26 cellular contexts compared by ENCODE assay signal in the genomic region with DNA sequence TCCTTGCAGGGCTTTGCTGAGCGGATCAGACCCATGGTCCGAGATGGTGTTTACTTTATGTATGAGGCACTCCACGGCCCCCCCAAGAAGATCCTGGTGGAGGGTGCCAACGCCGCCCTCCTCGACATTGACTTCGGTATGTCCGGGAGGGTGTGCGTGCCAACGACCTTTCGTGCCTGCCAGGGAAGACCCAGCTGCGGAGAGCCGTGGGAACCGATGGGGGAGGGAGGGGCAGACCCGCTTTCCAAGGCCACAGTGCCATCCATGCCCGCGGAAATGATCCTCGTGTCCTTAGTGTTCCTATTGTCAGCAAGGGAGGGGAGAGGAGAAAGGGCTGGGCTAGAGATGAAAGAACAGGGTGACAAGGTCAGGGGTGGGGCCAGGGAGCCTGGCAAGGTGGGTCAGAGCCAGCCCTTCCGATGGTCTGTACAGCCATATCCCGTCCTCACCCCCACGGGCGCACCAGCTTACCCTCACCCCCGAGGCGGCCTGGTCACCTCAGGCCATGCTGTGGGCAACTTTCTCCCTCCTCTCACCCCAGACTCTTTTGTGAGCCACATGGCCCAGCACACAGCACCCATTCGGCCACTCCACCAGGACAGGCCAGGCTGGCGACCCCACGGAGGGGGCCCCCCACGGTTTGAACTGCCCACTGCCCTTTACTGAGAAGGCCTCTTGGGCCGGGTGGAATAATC. TPM values are rescaled to one million over a fixed set of nuclear protein-coding genes. Genes with fewer than 3 reads are reported as not detected.
DNase-seq lines count a peak whose midpoint lies in the region; ATAC-seq, FAIRE-seq and TF ChIP-seq lines count a peak whose summit lies in the region.
"Had no signal": no experiment of that assay in that cellular context is flagged by ENCODE, and none has a peak within 500 bp of the region (broad histone marks: within the 10 kb centered on the region; RNA-seq: fewer than 3 reads in every experiment).

No MANE protein-coding gene starts in this region.

- RAD21 ChIA-PET in GM12878 (lab: Charles Lee; ENCODE audit: unreplicated experiment) = interaction anchor here (1.7 kb wide), 1 partner anchor 12 kb away, joined by 6 read pairs; the partner anchor contains the start of gene SIVA1

- POLR2A ChIA-PET in GM12878 (lab: Charles Lee) = no interaction called here

- peaks cover 10% of the 10 kb centered on the region for H3K4me1 ChIP-seq in GM12878 (ENCODE audit: control insufficient read depth, insufficient read depth, low read length)
- peaks cover 17% of the 10 kb centered on the region for H3K4me1 ChIP-seq in psoas muscle
- H3K4me1 ChIP-seq: HAP-1 had no signal

- no peak for TF ChIP-seq POLR2A in GM12878 (IDR thresholded peaks at IDR 0.05; ENCODE audit: low read depth, low read length)

- no peak for TF ChIP-seq EP300 in GM12878 (IDR thresholded peaks at IDR 0.05; ENCODE audit: borderline replicate concordance in 1 of 2, control insufficient read depth in 1 of 2, low read depth in 2 of 2, low read length in 2 of 2)

- 52% methylated on average over 26 of the region's 29 CpGs for WGBS in GM12878 (ENCODE audit: insufficient coverage, insufficient replicate concordance, low lambda C conversion rate, missing lambda C conversion rate)
- WGBS in psoas muscle, 3 donors = 61 to 77% (median 68%) methylated on average over 29 of the region's 29 CpGs

- TF ChIP-seq RAD21 in GM12878 (IDR thresholded peaks at IDR 0.05; ENCODE audit: insufficient read depth, low read depth, low read length) = no peak

- H3K27ac ChIP-seq in GM12878 (ENCODE audit: control insufficient read depth, insufficient read depth) = no peak overlapping the region
- peak overlapping the region; percentile 63 for H3K27ac ChIP-seq in psoas muscle
- H3K27ac ChIP-seq: A549 had no signal

- no peak overlapping the region for H3K4me3 ChIP-seq in GM12878
- H3K4me3 ChIP-seq in psoas muscle = no peak overlapping the region
- H3K4me3 ChIP-seq: A549, GM23338, HAP-1 had no signal

- CTCF ChIA-PET in GM12878 (lab: Yijun Ruan, JAX) = no interaction called here

- intact Hi-C loops in left ventricle myocardium superior (cut with micrococcal nuclease) = no loop called here
- intact Hi-C loops in left cardiac atrium (cut with DNase I) = no loop called here
- intact Hi-C loops in GM12878 (cut with micrococcal nuclease; ENCODE audit: unreplicated experiment) = no loop called here
- intact Hi-C loops in psoas muscle (cut with DNase I) = no loop called here

- H3K36me3 ChIP-seq in GM12878 (ENCODE audit: control insufficient read depth in 2 of 2, insufficient read depth in 2 of 2, low read length in 1 of 2) = no peaks in the 10 kb centered on the region
- peaks cover 0 to 86% of the 10 kb centered on the region in 2 donors for H3K36me3 ChIP-seq in psoas muscle (ENCODE audit: insufficient read depth in 1 of 2, low read depth in 1 of 2)
- H3K36me3 ChIP-seq: HAP-1 had no signal

- SMC1A ChIA-PET in GM12878 (lab: Charles Lee; ENCODE audit: uncharacterized antibody, unreplicated experiment) = no interaction called here

- H3K79me2 ChIP-seq in GM12878 (ENCODE audit: control insufficient read depth, insufficient read depth, low read length) = no peaks in the 10 kb centered on the region

- H3K27me3 ChIP-seq in GM12878 (replicated peaks in 1 of 2; ENCODE audit: control insufficient read depth in 2 of 2, insufficient read depth in 2 of 2, low read length in 1 of 2) = no peaks in the 10 kb centered on the region; a peak in 2 of 4 replicates
- H3K27me3 ChIP-seq in psoas muscle (ENCODE audit: insufficient read depth in 3 of 3, low read length in 2 of 3) = no peaks in the 10 kb centered on the region

- ATAC-seq in left ventricle myocardium superior (no peak), left cardiac atrium (no peak), GM12878 (peak; percentile 10; the same call in 1 of the 3 replicates), psoas muscle (no peak), HG02610 (IDR thresholded peaks at IDR 0.05; ENCODE audit: unreplicated experiment) (no peak), HG03097 (IDR thresholded peaks at IDR 0.05; ENCODE audit: low FRiP score, unreplicated experiment) (no peak)
- ATAC-seq: A549, GM23338, PC-3 had no signal

- no peak for FAIRE-seq in GM12878 (lab: Jason Lieb, UNC)
- FAIRE-seq: A549 had no signal

- no peak overlapping the region for H3K4me2 ChIP-seq in GM12878 (ENCODE audit: control insufficient read depth, insufficient read depth)
- H3K4me2 ChIP-seq: A549, GM23338 had no signal

- H3K9me3 ChIP-seq in GM12878 (replicated peaks; ENCODE audit: control insufficient read depth, insufficient read depth, low read length) = no peaks in the 10 kb centered on the region
- no peaks in the 10 kb centered on the region for H3K9me3 ChIP-seq in psoas muscle
- H3K9me3 ChIP-seq: A549, HAP-1 had no signal

- H4K20me1 ChIP-seq in GM12878 (ENCODE audit: control insufficient read depth, insufficient read depth) = no peaks in the 10 kb centered on the region

- TF ChIP-seq CTCF in GM12878 (IDR thresholded peaks at IDR 0.05 in 2 of 3, conservative IDR thresholded peaks at IDR 0.05 in 1 of 3; ENCODE audit: control insufficient read depth in 2 of 3, extremely low read depth in 1 of 3, insufficient read depth in 1 of 3, low read depth in 3 of 3, low read length in 3 of 3) (no peak), psoas muscle (IDR thresholded peaks at IDR 0.05) (no peak)

- H3K9ac ChIP-seq in GM12878 (ENCODE audit: control insufficient read depth, insufficient read depth, low read length) = no peak overlapping the region

- DNase-seq in left ventricle myocardium superior = peak; percentile 32
- DNase-seq in left cardiac atrium = no peak
- DNase-seq in GM12878 (ENCODE audit: low read depth, low spot score) = no peak
- peak in 1 of 2 donors; percentile 52 for DNase-seq in psoas muscle
- DNase-seq in NCI-H82 (lab: John Stamatoyannopoulos, UW) = no peak
- DNase-seq: AML-193; C1 segment of cervical spinal cord; COR-L47; DMS53; HFFc6; Karpas-422; NCI-H1092 treated with DMSO at 0.1 percent for 48 hours; NCI-H1436 treated with DMSO at 0.1 percent for 48 hours; NCI-H187 treated with DMSO at 0.1 percent for 48 hours; NCI-H2171 treated with DMSO at 0.1 percent for 48 hours; NCI-H446; NCI-H524 treated with DMSO at 0.1 percent for 48 hours; NCI-H774; NK-92 treated with Interleukin-12 subunit alpha and Interleukin-12 subunit beta, amount 100 ng/mL, for 24 hours; PC-3; SHP77 had no signal

- no peak overlapping the region for H2AFZ ChIP-seq in GM12878 (ENCODE audit: control insufficient read depth, low read depth, low read length)
- H2AFZ ChIP-seq: GM23338 had no signal

- BruUV-seq in GM12878 (replicated peaks; lab: Mats Ljungman, UMichigan) = no TSS peak

- in situ Hi-C loops in GM12878 (cut with MboI) = no loop called here

RNA-seq across cellular contexts. Expression of gene SIVA1, which starts 11.7 kb away (rescaled TPM):
- total RNA-seq in left ventricle myocardium superior (65.1 TPM), left cardiac atrium (10 to 100 TPM; 67.6 to 68.7 TPM), GM12878 (2014; rRNA removed) (182 and 197 TPM in 2 replicates), GM12878 (2014; rRNA removed; fragmentation: Illumina TruSeq; extraction: Trizol) (18.8 and 26.6 TPM in 2 replicates), GM12878 (2021) (128 and 137 TPM in 2 replicates), psoas muscle (100 to 1,000 TPM in 1 of 4 donors, 10 to 100 TPM in 3; 55.8 to 105 (median 84.5) TPM)
- 37.5 and 51.8 TPM in 2 replicates for total RNA-seq in GM12878 (2013; cell fraction: nucleolus; rRNA removed)
- polyA plus RNA-seq in GM12878 (2011; ENCODE audit: low read depth) = 32.1 TPM
- polyA plus RNA-seq in GM12878 (2011; rRNA removed) (29.6 and 75.5 TPM in 2 replicates), GM12878 (2014; fragmentation: Illumina TruSeq; extraction: Trizol) (4.0 and 7.6 TPM in 2 replicates), GM12878 (2014; fragmentation: Nextera tagmentation; extraction: Ambion mirVana) (10 to 100 TPM in 1 of 2 experiments, 1 to 10 TPM in 1; 4.6 to 30.6 TPM), GM12878 (2014; rRNA removed) (173 and 207 TPM in 2 replicates), GM12878 (2016; fragmentation: Nextera tagmentation; extraction: Ambion mirVana) (100 to 1,000 TPM; 270 to 282 TPM), psoas muscle (100 to 1,000 TPM; 147 to 233 (median 233) TPM)
- 159 and 299 TPM in 2 replicates for polyA plus RNA-seq in GM12878 (2011; cell fraction: cytosol; rRNA removed)
- 166 and 180 TPM in 2 replicates for polyA plus RNA-seq in GM12878 (2011; cell fraction: nucleus; rRNA removed)
- polyA plus RNA-seq in GM12878 (2012) = 63.7 and 67.4 TPM in 2 replicates
- 23.3 and 46.5 TPM in 2 replicates for polyA minus RNA-seq in GM12878 (2011; rRNA and poly(A)+ RNA removed)
- polyA minus RNA-seq in GM12878 (2011; cell fraction: cytosol; rRNA and poly(A)+ RNA removed) = 29.1 and 29.4 TPM in 2 replicates
- 18.7 and 28.8 TPM in 2 replicates for polyA minus RNA-seq in GM12878 (2011; cell fraction: nucleus; rRNA and poly(A)+ RNA removed)

RNA-seq across cellular contexts. Expression of gene ADSS1, which starts 17.2 kb away (rescaled TPM):
- 226 TPM for total RNA-seq in left ventricle myocardium superior
- total RNA-seq in left cardiac atrium = 100 to 1,000 TPM in 1 of 2 donors, 10 to 100 TPM in 1; 86.2 to 102 TPM
- 0.96 TPM in 1 of 2 replicates, not detected in the other for total RNA-seq in GM12878 (2013; cell fraction: nucleolus; rRNA removed)
- not detected in 2 replicates for total RNA-seq in GM12878 (2014; rRNA removed)
- total RNA-seq in GM12878 (2014; rRNA removed; fragmentation: Illumina TruSeq; extraction: Trizol) = not detected in 2 replicates
- 0.28 TPM in 1 of 2 replicates, not detected in the other for total RNA-seq in GM12878 (2021)
- not detected for polyA plus RNA-seq in GM12878 (2011; ENCODE audit: low read depth)
- 0.19 and 0.39 TPM in 2 replicates for polyA plus RNA-seq in GM12878 (2011; rRNA removed)
- polyA plus RNA-seq in GM12878 (2011; cell fraction: cytosol; rRNA removed) = 0.08 and 0.21 TPM in 2 replicates
- 0.87 and 1.3 TPM in 2 replicates for polyA plus RNA-seq in GM12878 (2011; cell fraction: nucleus; rRNA removed)
- 0.22 and 0.65 TPM in 2 replicates for polyA plus RNA-seq in GM12878 (2012)
- polyA plus RNA-seq in GM12878 (2014; fragmentation: Illumina TruSeq; extraction: Trizol) = 0.12 TPM in 1 of 2 replicates, not detected in the other
- under 1 TPM in 1 of 2 experiments, not detected in 1; 0.11 TPM for polyA plus RNA-seq in GM12878 (2014; fragmentation: Nextera tagmentation; extraction: Ambion mirVana)
- polyA plus RNA-seq in GM12878 (2014; rRNA removed) = 0.45 TPM in 1 of 2 replicates, not detected in the other
- polyA plus RNA-seq in GM12878 (2016; fragmentation: Nextera tagmentation; extraction: Ambion mirVana) = not detected
- 0.10 TPM in 1 of 2 replicates, not detected in the other for polyA minus RNA-seq in GM12878 (2011; rRNA and poly(A)+ RNA removed)
- polyA minus RNA-seq in GM12878 (2011; cell fraction: cytosol; rRNA and poly(A)+ RNA removed) = not detected in 2 replicates
- polyA minus RNA-seq in GM12878 (2011; cell fraction: nucleus; rRNA and poly(A)+ RNA removed) = 0.38 TPM in 1 of 2 replicates, not detected in the other
- total RNA-seq in psoas muscle = 100 to 1,000 TPM; 201 to 359 (median 278) TPM
- polyA plus RNA-seq in psoas muscle = 100 to 1,000 TPM; 187 to 394 (median 300) TPM

RNA-seq across cellular contexts. Expression of gene INF2, which starts 51.8 kb away (rescaled TPM):
- total RNA-seq in left ventricle myocardium superior (30.4 TPM), left cardiac atrium (10 to 100 TPM; 44.4 to 44.7 TPM), GM12878 (2014; rRNA removed) (16.3 and 21.1 TPM in 2 replicates), GM12878 (2014; rRNA removed; fragmentation: Illumina TruSeq; extraction: Trizol) (5.7 and 5.8 TPM in 2 replicates), GM12878 (2021) (42.7 and 43.2 TPM in 2 replicates), psoas muscle (10 to 100 TPM; 16.4 to 26.3 (median 23.4) TPM)
- 37.0 and 50.2 TPM in 2 replicates for total RNA-seq in GM12878 (2013; cell fraction: nucleolus; rRNA removed)
- 3.7 TPM for polyA plus RNA-seq in GM12878 (2011; ENCODE audit: low read depth)
- polyA plus RNA-seq in GM12878 (2011; rRNA removed) (3.8 and 7.6 TPM in 2 replicates), GM12878 (2014; fragmentation: Illumina TruSeq; extraction: Trizol) (2.7 and 5.3 TPM in 2 replicates), GM12878 (2014; fragmentation: Nextera tagmentation; extraction: Ambion mirVana) (1 to 10 TPM in 1 of 2 experiments, under 1 TPM in 1; 0.72 to 2.1 TPM), GM12878 (2014; rRNA removed) (28.2 and 33.9 TPM in 2 replicates), GM12878 (2016; fragmentation: Nextera tagmentation; extraction: Ambion mirVana) (1 to 10 TPM; 8.9 to 9.1 TPM), psoas muscle (10 to 100 TPM; 12.0 to 29.1 (median 12.8) TPM)
- polyA plus RNA-seq in GM12878 (2011; cell fraction: cytosol; rRNA removed) = 10.7 and 17.5 TPM in 2 replicates
- polyA plus RNA-seq in GM12878 (2011; cell fraction: nucleus; rRNA removed) = 60.3 and 71.2 TPM in 2 replicates
- 14.3 and 21.6 TPM in 2 replicates for polyA plus RNA-seq in GM12878 (2012)
- polyA minus RNA-seq in GM12878 (2011; rRNA and poly(A)+ RNA removed) = 6.9 and 11.0 TPM in 2 replicates
- 4.5 and 10.3 TPM in 2 replicates for polyA minus RNA-seq in GM12878 (2011; cell fraction: cytosol; rRNA and poly(A)+ RNA removed)
- 9.9 and 14.4 TPM in 2 replicates for polyA minus RNA-seq in GM12878 (2011; cell fraction: nucleus; rRNA and poly(A)+ RNA removed)

RNA-seq across cellular contexts. Expression of gene AKT1, which starts 54.3 kb away (rescaled TPM):
- total RNA-seq in left ventricle myocardium superior = 142 TPM
- 100 to 1,000 TPM; 113 to 127 TPM for total RNA-seq in left cardiac atrium
- 49.2 and 56.5 TPM in 2 replicates for total RNA-seq in GM12878 (2013; cell fraction: nucleolus; rRNA removed)
- 70.8 and 83.6 TPM in 2 replicates for total RNA-seq in GM12878 (2014; rRNA removed)
- 55.9 and 62.4 TPM in 2 replicates for total RNA-seq in GM12878 (2014; rRNA removed; fragmentation: Illumina TruSeq; extraction: Trizol)
- 102 and 110 TPM in 2 replicates for total RNA-seq in GM12878 (2021)
- polyA plus RNA-seq in GM12878 (2011; ENCODE audit: low read depth) = 19.1 TPM
- 44.8 and 70.3 TPM in 2 replicates for polyA plus RNA-seq in GM12878 (2011; rRNA removed)
- 99.2 and 131 TPM in 2 replicates for polyA plus RNA-seq in GM12878 (2011; cell fraction: cytosol; rRNA removed)
- 234 and 307 TPM in 2 replicates for polyA plus RNA-seq in GM12878 (2011; cell fraction: nucleus; rRNA removed)
- polyA plus RNA-seq in GM12878 (2012) = 50.8 and 57.6 TPM in 2 replicates
- 19.3 and 55.4 TPM in 2 replicates for polyA plus RNA-seq in GM12878 (2014; fragmentation: Illumina TruSeq; extraction: Trizol)
- polyA plus RNA-seq in GM12878 (2014; fragmentation: Nextera tagmentation; extraction: Ambion mirVana) = 1 to 10 TPM in 1 of 2 experiments, under 1 TPM in 1; 0.63 to 1.4 TPM
- 92.3 and 101 TPM in 2 replicates for polyA plus RNA-seq in GM12878 (2014; rRNA removed)
- 1 to 10 TPM; 9.0 to 9.2 TPM for polyA plus RNA-seq in GM12878 (2016; fragmentation: Nextera tagmentation; extraction: Ambion mirVana)
- polyA minus RNA-seq in GM12878 (2011; rRNA and poly(A)+ RNA removed) = 64.3 and 96.2 TPM in 2 replicates
- polyA minus RNA-seq in GM12878 (2011; cell fraction: cytosol; rRNA and poly(A)+ RNA removed) = 42.0 and 48.6 TPM in 2 replicates
- 23.0 and 34.0 TPM in 2 replicates for polyA minus RNA-seq in GM12878 (2011; cell fraction: nucleus; rRNA and poly(A)+ RNA removed)
- total RNA-seq in psoas muscle = 10 to 100 TPM; 54.9 to 79.3 (median 60.0) TPM
- polyA plus RNA-seq in psoas muscle = 100 to 1,000 TPM in 1 of 3 donors, 10 to 100 TPM in 2; 51.9 to 102 (median 62.0) TPM

RNA-seq across cellular contexts. Expression of gene ZBTB42, which starts 59.6 kb away (rescaled TPM):
- 5.3 TPM for total RNA-seq in left ventricle myocardium superior
- 1 to 10 TPM; 5.2 to 8.1 TPM for total RNA-seq in left cardiac atrium
- total RNA-seq in GM12878 (2013; cell fraction: nucleolus; rRNA removed) = 1.8 and 3.7 TPM in 2 replicates
- 0.33 and 0.68 TPM in 2 replicates for total RNA-seq in GM12878 (2014; rRNA removed)
- total RNA-seq in GM12878 (2014; rRNA removed; fragmentation: Illumina TruSeq; extraction: Trizol) = 0.46 and 0.54 TPM in 2 replicates
- 1.2 and 1.3 TPM in 2 replicates for total RNA-seq in GM12878 (2021)
- polyA plus RNA-seq in GM12878 (2011; ENCODE audit: low read depth) = 0.07 TPM
- 0.10 and 0.22 TPM in 2 replicates for polyA plus RNA-seq in GM12878 (2011; rRNA removed)
- polyA plus RNA-seq in GM12878 (2011; cell fraction: cytosol; rRNA removed) = 0.36 and 0.38 TPM in 2 replicates
- 0.61 and 0.97 TPM in 2 replicates for polyA plus RNA-seq in GM12878 (2011; cell fraction: nucleus; rRNA removed)
- polyA plus RNA-seq in GM12878 (2012) = 0.27 and 0.28 TPM in 2 replicates
- polyA plus RNA-seq in GM12878 (2014; fragmentation: Illumina TruSeq; extraction: Trizol) = 0.13 TPM in 1 of 2 replicates, not detected in the other
- under 1 TPM in 1 of 2 experiments, not detected in 1; 0.05 TPM for polyA plus RNA-seq in GM12878 (2014; fragmentation: Nextera tagmentation; extraction: Ambion mirVana)
- polyA plus RNA-seq in GM12878 (2014; rRNA removed) = 0.51 and 0.94 TPM in 2 replicates
- under 1 TPM in 1 of 2 experiments, not detected in 1; 0.23 TPM for polyA plus RNA-seq in GM12878 (2016; fragmentation: Nextera tagmentation; extraction: Ambion mirVana)
- polyA minus RNA-seq in GM12878 (2011; rRNA and poly(A)+ RNA removed) = 0.44 and 1.7 TPM in 2 replicates
- 0.53 TPM in 1 of 2 replicates, not detected in the other for polyA minus RNA-seq in GM12878 (2011; cell fraction: cytosol; rRNA and poly(A)+ RNA removed)
- 2.9 and 3.4 TPM in 2 replicates for polyA minus RNA-seq in GM12878 (2011; cell fraction: nucleus; rRNA and poly(A)+ RNA removed)
- total RNA-seq in psoas muscle = 1 to 10 TPM; 4.2 to 7.4 (median 5.8) TPM
- polyA plus RNA-seq in psoas muscle = 1 to 10 TPM; 4.7 to 6.6 (median 6.2) TPM

Comparison
In these comparisons a context has a peak if more than half of its experiments do, and no peak if none do; other contexts are left out.
1. RNA of gene ADSS1, which starts 17.2 kb away (total RNA-seq): 201 to 359 TPM in psoas muscle, 226 TPM in left ventricle myocardium superior (single experiment) and 86.2 to 102 TPM in left cardiac atrium; 0.28 to 0.96 TPM in GM12878; every median in the first group is over 10 times any median in the second.